ENCODE assay signal across 22 cellular contexts in genomic region chr2:199855812-199856211, GRCh38. TPM values are rescaled to one million over a fixed set of nuclear protein-coding genes. Genes with fewer than 3 reads are reported as not detected.
DNase-seq lines count a peak whose midpoint lies in the region; ATAC-seq, FAIRE-seq and TF ChIP-seq lines count a peak whose summit lies in the region.
"Had no signal": no experiment of that assay in that cellular context is flagged by ENCODE, and none has a peak within 500 bp of the region (broad histone marks: within the 10 kb centered on the region; RNA-seq: fewer than 3 reads in every experiment).

No MANE protein-coding gene starts in this region.

- H3K79me1 ChIP-seq in H1 (ENCODE audit: low read depth, low read length): no peaks in the 10 kb centered on the region

- no peak overlapping the region for H2BK12ac ChIP-seq in H1 (ENCODE audit: low read depth, low read length)

- no peak overlapping the region for H2BK15ac ChIP-seq in H1 (ENCODE audit: low read length)

- H3K14ac ChIP-seq in H1 (ENCODE audit: insufficient read length): no peak overlapping the region

- H3K4me2 ChIP-seq in H1 (ENCODE audit: insufficient read depth in 1 of 2, low read depth in 2 of 2, low read length in 2 of 2): peak overlapping the region; percentile 7 to 30; a peak in 1 of 4 replicates
- H3K4me2 ChIP-seq: BLaER1 had no signal

- H3K27me3 Mint-ChIP-seq in stimulated activated naive CD8-positive, alpha-beta T cell treated with anti-CD3 and anti-CD28 coated beads, Interleukin-15, amount 100 ng/mL, for 72 hours: peaks cover 26% of the 10 kb centered on the region
- no peaks in the 10 kb centered on the region for H3K27me3 Mint-ChIP-seq in glutamatergic neuron (ENCODE audit: unreplicated experiment)

- no peak overlapping the region for H2BK20ac ChIP-seq in H1 (ENCODE audit: low read length)

- H2AK5ac ChIP-seq in H1 (ENCODE audit: low read depth, low read length): no peak overlapping the region

- peaks cover 6% of the 10 kb centered on the region for H3K4me1 Mint-ChIP-seq in stimulated activated naive CD8-positive, alpha-beta T cell treated with anti-CD3 and anti-CD28 coated beads, Interleukin-15, amount 100 ng/mL, for 72 hours
- H3K4me1 Mint-ChIP-seq in glutamatergic neuron (ENCODE audit: low read depth, unreplicated experiment): peaks cover 9% of the 10 kb centered on the region

- H3K9ac ChIP-seq in H1 (replicated peaks in 1 of 4; ENCODE audit: extremely low read depth in 1 of 4, low read depth in 3 of 4, low read length in 3 of 4): no peak overlapping the region
- H3K9ac ChIP-seq: BLaER1 had no signal

- H3K23me2 ChIP-seq in H1 (ENCODE audit: low read depth, low read length): no peaks in the 10 kb centered on the region; the same call in 1 of the 2 replicates

- no peak overlapping the region for H3K4me3 ChIP-seq in H1 (ENCODE audit: extremely low read depth in 1 of 4, insufficient read depth in 2 of 4, low read depth in 3 of 4, low read length in 4 of 4)
- H3K4me3 ChIP-seq: BLaER1, GM12878, HAP-1 had no signal

- WGBS in H1 (ENCODE audit: extremely low coverage in 1 of 2, insufficient coverage in 1 of 2, insufficient read length in 1 of 2, insufficient replicate concordance in 2 of 2, low coverage in 1 of 2, low lambda C conversion rate in 2 of 2, missing lambda C conversion rate in 1 of 2), 2 experiments: 47% methylated on average over 4 of the region's 4 CpGs; no CpG with 5 or more reads in 1 of the 2 experiments

- no peak overlapping the region for H4K8ac ChIP-seq in H1 (ENCODE audit: extremely low read depth, insufficient read depth, low read length)

- no peak overlapping the region for H3K27ac ChIP-seq in H1 (ENCODE audit: low read depth, low read length)
- H3K27ac ChIP-seq: 22Rv1, BLaER1, C4-2B had no signal

- no peaks in the 10 kb centered on the region for H3K9me3 ChIP-seq in H1 (ENCODE audit: insufficient read depth in 2 of 2, low read depth in 1 of 2, low read length in 1 of 2)
- H3K9me3 ChIP-seq: BLaER1, Caco-2, HAP-1 had no signal

- no peak for FAIRE-seq in H1 (lab: Jason Lieb, UNC)
- FAIRE-seq: A204.1, GM12878, GM19239 had no signal

- H2BK5ac ChIP-seq in H1 (ENCODE audit: low read depth, low read length): no peak overlapping the region

- TF ChIP-seq RAD21 in H1 (IDR thresholded peaks at IDR 0.05 in 1 of 2, conservative IDR thresholded peaks at IDR 0.05 in 1 of 2; ENCODE audit: low read depth in 2 of 2, low read length in 2 of 2): no peak

- peaks cover 0 to 9% (median 3%) of the 10 kb centered on the region in 4 experiments; a peak in 2 of 7 replicates for H3K4me1 ChIP-seq in H1 (replicated peaks in 1 of 4; ENCODE audit: control insufficient read depth in 3 of 4, insufficient read depth in 4 of 4, low read length in 3 of 4)
- H3K4me1 ChIP-seq: BLaER1, Caco-2 had no signal

- no peaks in the 10 kb centered on the region for H4K20me1 ChIP-seq in H1 (replicated peaks in 1 of 2; ENCODE audit: control insufficient read depth in 1 of 2, insufficient read depth in 2 of 2, low read length in 2 of 2)
- H4K20me1 ChIP-seq: BLaER1 had no signal

- H3K4ac ChIP-seq in H1 (replicated peaks; ENCODE audit: insufficient read length, low read depth, low read length): no peak overlapping the region

- no peak overlapping the region for H3K27ac Mint-ChIP-seq in stimulated activated naive CD8-positive, alpha-beta T cell treated with anti-CD3 and anti-CD28 coated beads, Interleukin-15, amount 100 ng/mL, for 72 hours
- H3K27ac Mint-ChIP-seq in glutamatergic neuron (ENCODE audit: unreplicated experiment): no peak overlapping the region
- H3K27ac Mint-ChIP-seq: B cell; CD4-positive, CD25-positive, alpha-beta regulatory T cell; CD8-positive, alpha-beta T cell; HFFc6 had no signal

- no peak for ATAC-seq in GM19467 (IDR thresholded peaks at IDR 0.05; ENCODE audit: unreplicated experiment)
- no peak for ATAC-seq in stimulated activated naive CD8-positive, alpha-beta T cell treated with anti-CD3 and anti-CD28 coated beads, Interleukin-15, amount 100 ng/mL, for 72 hours
- ATAC-seq: CD8-positive, alpha-beta T cell; GM12878 had no signal

- H3K79me2 ChIP-seq in H1 (ENCODE audit: control insufficient read depth in 1 of 2, insufficient read depth in 2 of 2, low read length in 2 of 2): no peaks in the 10 kb centered on the region

- no peak overlapping the region for H2AFZ ChIP-seq in H1 (ENCODE audit: low read length)

- POLR2A ChIA-PET in H1 (lab: Charles Lee; ENCODE audit: partially characterized antibody): interaction anchor here (0.8 to 1.2 kb wide), 3 partner anchors 56 to 167 kb away, joined by 3 to 4 read pairs (median 3); no protein-coding TSS in a partner anchor

- CTCF ChIA-PET in H1 (lab: Charles Lee; ENCODE audit: partially characterized antibody): interaction anchor here (0.6 to 2.9 kb wide), 9 partner anchors 8 to 1493 kb away, joined by 3 to 14 read pairs (median 4); no protein-coding TSS in a partner anchor

- H2BK120ac ChIP-seq in H1 (replicated peaks; ENCODE audit: low read depth, low read length): no peak overlapping the region

- TF ChIP-seq CTCF in H1 (IDR thresholded peaks at IDR 0.05; ENCODE audit: control extremely low read depth in 1 of 3, insufficient read depth in 1 of 3, low read depth in 1 of 3, low read length in 3 of 3) (no peak), glutamatergic neuron (IDR thresholded peaks at IDR 0.05; ENCODE audit: partially characterized antibody, unreplicated experiment) (no peak)

- TF ChIP-seq EP300 in H1 (IDR thresholded peaks at IDR 0.05; ENCODE audit: borderline replicate concordance in 1 of 2, low read depth in 2 of 2, low read length in 2 of 2): no peak

- H3K36me3 ChIP-seq in H1 (ENCODE audit: control insufficient read depth in 2 of 4, insufficient read depth in 4 of 4, low read length in 3 of 4): no peaks in the 10 kb centered on the region
- H3K36me3 ChIP-seq: BLaER1, HAP-1 had no signal

- no peak overlapping the region for H3K18ac ChIP-seq in H1 (ENCODE audit: extremely low read depth, low read length)

- H4K91ac ChIP-seq in H1 (replicated peaks; ENCODE audit: insufficient read length, low read length): no peak overlapping the region

- H4K5ac ChIP-seq in H1 (ENCODE audit: insufficient read length, low read depth, low read length): no peak overlapping the region

- peak; percentile 5 to 9 for DNase-seq in NCI-H526 (lab: John Stamatoyannopoulos, UW)
- no peak for DNase-seq in NCI-H526 treated with DMSO at 0.1 percent for 48 hours (lab: John Stamatoyannopoulos, UW)
- DNase-seq in H1 (ENCODE audit: low read depth in 1 of 2, low spot score in 2 of 2): no peak
- peak; percentile 17 for DNase-seq in iPS-NIHi7 (ENCODE audit: extremely low spot score)
- DNase-seq in stimulated activated naive CD8-positive, alpha-beta T cell treated with anti-CD3 and anti-CD28 coated beads, Interleukin-15, amount 100 ng/mL, for 72 hours: no peak
- DNase-seq in glutamatergic neuron: no peak
- DNase-seq: Caco-2; CD4-positive, CD25-positive, alpha-beta regulatory T cell; CD8-positive, alpha-beta T cell; DMS153; DND-41; GDM1; HFFc6 had no signal

- no peak overlapping the region for H3K4me3 Mint-ChIP-seq in stimulated activated naive CD8-positive, alpha-beta T cell treated with anti-CD3 and anti-CD28 coated beads, Interleukin-15, amount 100 ng/mL, for 72 hours
- H3K4me3 Mint-ChIP-seq in glutamatergic neuron (ENCODE audit: unreplicated experiment): no peak overlapping the region
- H3K4me3 Mint-ChIP-seq: B cell; CD8-positive, alpha-beta T cell; HFFc6 had no signal

- no peaks in the 10 kb centered on the region for H3K9me3 Mint-ChIP-seq in stimulated activated naive CD8-positive, alpha-beta T cell treated with anti-CD3 and anti-CD28 coated beads, Interleukin-15, amount 100 ng/mL, for 72 hours
- peaks cover 2% of the 10 kb centered on the region for H3K9me3 Mint-ChIP-seq in glutamatergic neuron (ENCODE audit: unreplicated experiment)
- H3K9me3 Mint-ChIP-seq: CD8-positive, alpha-beta T cell; HFFc6 had no signal

- H3K56ac ChIP-seq in H1 (replicated peaks; ENCODE audit: insufficient read length, low read depth, low read length): no peak overlapping the region

- no peaks in the 10 kb centered on the region for H3K36me3 Mint-ChIP-seq in glutamatergic neuron (ENCODE audit: unreplicated experiment)
- H3K36me3 Mint-ChIP-seq: CD4-positive, CD25-positive, alpha-beta regulatory T cell had no signal

- H3K23ac ChIP-seq in H1 (ENCODE audit: insufficient read length): no peak overlapping the region

- H3K27me3 ChIP-seq in H1 (replicated peaks in 1 of 4; ENCODE audit: control insufficient read depth in 3 of 4, extremely low read depth in 1 of 4, insufficient read depth in 3 of 4, low read length in 3 of 4): no peaks in the 10 kb centered on the region

- TF ChIP-seq POLR2A in H1 (IDR thresholded peaks at IDR 0.05; ENCODE audit: control extremely low read depth in 1 of 2, low read depth in 2 of 2, low read length in 2 of 2): no peak

TF ChIP-seq in H1, 55 proteins besides CTCF, POLR2A, EP300 and RAD21 (continues in another document):
- TF ChIP-seq JUN (IDR thresholded peaks at IDR 0.05; ENCODE audit: low read depth, low read length) (no peak), BRCA1 (IDR thresholded peaks at IDR 0.05; ENCODE audit: low read depth, low read length) (no peak), EGR1 (IDR thresholded peaks at IDR 0.05; ENCODE audit: borderline replicate concordance, low read depth, low read length) (no peak), HDAC2 (IDR thresholded peaks at IDR 0.05; ENCODE audit: borderline replicate concordance in 1 of 2, low read depth in 2 of 2, low read length in 2 of 2) (no peak), POU5F1 (IDR thresholded peaks at IDR 0.05; ENCODE audit: low read depth, low read length) (no peak)

RNA-seq across cellular contexts. Expression of gene FTCDNL1, which starts 4.8 kb away (rescaled TPM):
- total RNA-seq in H1 (2021; fragmentation: NEBNext Ultra II Directional; extraction: Animal tissue kit (Norgen Biotek cat#: 25700)): 0.61 and 0.97 TPM in 2 replicates
- polyA plus RNA-seq in H1 (2011; rRNA removed): 0.38 and 0.41 TPM in 2 replicates
- polyA plus RNA-seq in H1 (2011; cell fraction: cytosol; rRNA removed): 0.65 TPM
- 0.47 TPM for polyA plus RNA-seq in H1 (2011; cell fraction: nucleus; rRNA removed)
- 0.25 to 1.3 TPM (median 0.64 TPM) in 4 replicates for polyA plus RNA-seq in H1 (2012, experiment 1 of 2)
- 0.25 TPM for polyA plus RNA-seq in H1 (2012, experiment 2 of 2)
- 0.77 TPM for polyA plus RNA-seq in H1 (2013, experiment 1 of 2)
- polyA plus RNA-seq in H1 (2013, experiment 2 of 2): 0.55 TPM
- 1.8 and 4.0 TPM in 2 replicates for polyA minus RNA-seq in H1 (2011; rRNA and poly(A)+ RNA removed)
- 2.5 TPM for polyA minus RNA-seq in H1 (2011; cell fraction: cytosol; rRNA and poly(A)+ RNA removed)
- 4.2 TPM for polyA minus RNA-seq in H1 (2011; cell fraction: nucleus; rRNA and poly(A)+ RNA removed)
- total RNA-seq in glutamatergic neuron (ENCODE audit: unreplicated experiment): 0.74 TPM

RNA-seq across cellular contexts. Expression of gene C2orf69, which starts 55.3 kb away (rescaled TPM):
- total RNA-seq in H1 (2021; fragmentation: NEBNext Ultra II Directional; extraction: Animal tissue kit (Norgen Biotek cat#: 25700)): 32.0 and 32.3 TPM in 2 replicates
- 3.9 and 5.1 TPM in 2 replicates for polyA plus RNA-seq in H1 (2011; rRNA removed)
- polyA plus RNA-seq in H1 (2011; cell fraction: cytosol; rRNA removed): 5.4 TPM
- 7.3 TPM for polyA plus RNA-seq in H1 (2011; cell fraction: nucleus; rRNA removed)
- polyA plus RNA-seq in H1 (2012, experiment 1 of 2): 6.6 to 16.7 TPM (median 8.8 TPM) in 4 replicates
- 1.3 TPM for polyA plus RNA-seq in H1 (2012, experiment 2 of 2)
- polyA plus RNA-seq in H1 (2013, experiment 1 of 2): 21.8 TPM
- polyA plus RNA-seq in H1 (2013, experiment 2 of 2): 20.3 TPM
- polyA minus RNA-seq in H1 (2011; rRNA and poly(A)+ RNA removed): 6.7 and 9.7 TPM in 2 replicates
- 9.2 TPM for polyA minus RNA-seq in H1 (2011; cell fraction: cytosol; rRNA and poly(A)+ RNA removed)
- polyA minus RNA-seq in H1 (2011; cell fraction: nucleus; rRNA and poly(A)+ RNA removed): 29.8 TPM
- 27.3 TPM for total RNA-seq in glutamatergic neuron (ENCODE audit: unreplicated experiment)

Comparison
In these comparisons a context has a peak if more than half of its experiments do, and no peak if none do; other contexts are left out.
1. DNase-seq: peak in NCI-H526 (2 of 2) and iPS-NIHi7 (single experiment); none in NCI-H526 treated with DMSO at 0.1 percent for 48 hours (single experiment), H1 (0 of 2), stimulated activated naive CD8-positive, alpha-beta T cell treated with anti-CD3 and anti-CD28 coated beads, Interleukin-15, amount 100 ng/mL, for 72 hours (0 of 2) and glutamatergic neuron (single experiment).